ENCODE assay signal across 7 cellular contexts in genomic region chr4:183443609-183444148, GRCh38. TPM values are rescaled to one million over a fixed set of nuclear protein-coding genes. Genes with fewer than 3 reads are reported as not detected.
DNase-seq lines count a peak whose midpoint lies in the region; ATAC-seq, FAIRE-seq and TF ChIP-seq lines count a peak whose summit lies in the region.

No MANE protein-coding gene starts in this region.

- TF ChIP-seq CTCF in osteoblast (IDR thresholded peaks at IDR 0.05; ENCODE audit: extremely low read depth, low read depth, low read length) (no peak), uterus (IDR thresholded peaks at IDR 0.05) (no peak)

- H3K9me3 Mint-ChIP-seq in activated CD4-positive, alpha-beta memory T cell treated with anti-CD3 and anti-CD28 coated beads for 36 hours = no peaks in the 10 kb centered on the region

- no peaks in the 10 kb centered on the region for H3K27me3 Mint-ChIP-seq in activated CD4-positive, alpha-beta memory T cell treated with anti-CD3 and anti-CD28 coated beads for 36 hours

- peak; percentile 77 for FAIRE-seq in GM12891 (lab: Jason Lieb, UNC)

- no peaks in the 10 kb centered on the region for H3K9me3 ChIP-seq in osteoblast (ENCODE audit: low read depth, low read length)
- no peaks in the 10 kb centered on the region for H3K9me3 ChIP-seq in uterus

- no peak for DNase-seq in GM12891 (ENCODE audit: insufficient read length, low spot score)
- peak; percentile 59 for DNase-seq in M059J (ENCODE audit: low read depth)
- peak; percentile 52 for DNase-seq in activated CD4-positive, alpha-beta memory T cell treated with anti-CD3 and anti-CD28 coated beads for 36 hours
- no peak for DNase-seq in osteoblast (ENCODE audit: insufficient read length, low spot score, missing footprints)
- DNase-seq in uterus = peak in 1 of 2 donors; percentile 34

- peaks cover 13% of the 10 kb centered on the region for H4K20me1 ChIP-seq in osteoblast (ENCODE audit: insufficient read depth, low read length)

- H3K4me3 Mint-ChIP-seq in activated CD4-positive, alpha-beta memory T cell treated with anti-CD3 and anti-CD28 coated beads for 36 hours = peak overlapping the region; percentile 96

- peaks cover 40% of the 10 kb centered on the region for H3K4me1 Mint-ChIP-seq in activated CD4-positive, alpha-beta memory T cell treated with anti-CD3 and anti-CD28 coated beads for 36 hours (ENCODE audit: low read depth)

- POLR2A ChIA-PET in activated CD4-positive, alpha-beta memory T cell treated with anti-CD3 and anti-CD28 coated beads for 36 hours (lab: Charles Lee) = interaction anchor here (1.3 to 4.3 kb wide), 7 partner anchors 9 to 527 kb away, joined by 3 to 41 read pairs (median 6); partner anchors contain the start of genes ING2, RWDD4 and TRAPPC11

- peaks cover 29% of the 10 kb centered on the region for H3K36me3 Mint-ChIP-seq in activated CD4-positive, alpha-beta memory T cell treated with anti-CD3 and anti-CD28 coated beads for 36 hours

- intact Hi-C loops in activated CD4-positive, alpha-beta memory T cell treated with anti-CD3 and anti-CD28 coated beads for 36 hours (cut with micrococcal nuclease) = loop anchor here (1.0 to 10.0 kb wide), 5 partner anchors 13 to 791 kb away; partner anchors contain the start of genes RWDD4 and TRAPPC11
- intact Hi-C loops in uterus (cut with DNase I; ENCODE audit: low total_unique reads) = no loop called here

- H3K79me2 ChIP-seq in osteoblast (ENCODE audit: insufficient read depth, low read length) = peaks cover 35% of the 10 kb centered on the region

- H2AFZ ChIP-seq in osteoblast (ENCODE audit: low read length) = peak overlapping the region; percentile 99

- CTCF ChIA-PET in activated CD4-positive, alpha-beta memory T cell treated with anti-CD3 and anti-CD28 coated beads for 36 hours (lab: Charles Lee) = interaction anchor here (1.0 to 2.4 kb wide), 4 partner anchors 14 to 724 kb away, joined by 3 to 16 read pairs (median 5); partner anchors contain the start of gene ING2

- ATAC-seq in esophagus mucosa (peak; percentile 19), HG02571 (IDR thresholded peaks at IDR 0.05; ENCODE audit: unreplicated experiment) (no peak)

- peak overlapping the region; percentile 89 for H3K27ac Mint-ChIP-seq in activated CD4-positive, alpha-beta memory T cell treated with anti-CD3 and anti-CD28 coated beads for 36 hours

- H3K36me3 ChIP-seq in osteoblast (ENCODE audit: insufficient read depth, low read length) (peaks cover 24% of the 10 kb centered on the region), uterus (no peaks in the 10 kb centered on the region)

- H3K4me2 ChIP-seq in osteoblast (ENCODE audit: insufficient read depth, low read length) = peak overlapping the region; percentile 85

- H3K4me3 ChIP-seq in osteoblast (ENCODE audit: insufficient read depth, low read length) (peak overlapping the region; percentile 96), uterus (peak overlapping the region; percentile 73 to 81)

- peak overlapping the region; percentile 89 for H3K27ac ChIP-seq in osteoblast (ENCODE audit: low read depth, low read length)
- H3K27ac ChIP-seq in uterus = peak overlapping the region; percentile 94 to 97

- H3K27me3 ChIP-seq in osteoblast (ENCODE audit: insufficient read depth, low read length) (no peaks in the 10 kb centered on the region), uterus (no peaks in the 10 kb centered on the region)

- TF ChIP-seq POLR2A in GM12891 (IDR thresholded peaks at IDR 0.05; ENCODE audit: low read depth, low read length) (0 out of 2 replicates have a peak, but pooled peaks have one; percentile 8), uterus (IDR thresholded peaks at IDR 0.05) (no peak)

- H3K4me1 ChIP-seq in osteoblast (ENCODE audit: insufficient read depth, low read length) (peaks cover 35% of the 10 kb centered on the region), uterus (peaks cover 6 to 12% of the 10 kb centered on the region in 2 donors)

TF ChIP-seq in GM12891, 5 proteins besides CTCF, POLR2A, EP300 and RAD21:
- TF ChIP-seq SPI1 (IDR thresholded peaks at IDR 0.05; ENCODE audit: low read depth, low read length) (no peak), PAX5 (IDR thresholded peaks at IDR 0.05; ENCODE audit: insufficient read depth, low read length, severe bottlenecking) (no peak), POLR2AphosphoS5 (IDR thresholded peaks at IDR 0.05; ENCODE audit: low read depth, low read length) (no peak; the same call in 1 of the 2 replicates), TAF1 (IDR thresholded peaks at IDR 0.05; ENCODE audit: low read depth, low read length) (no peak), POU2F2 (IDR thresholded peaks at IDR 0.05; ENCODE audit: low read depth, low read length) (no peak)
TF ChIP-seq in GM12891: peak in this region for 0.

RNA-seq across cellular contexts. Expression of gene CDKN2AIP, which starts 0.8 kb away (rescaled TPM):
- 10.6 TPM for polyA plus RNA-seq in GM12891 (2012; ENCODE audit: low read depth, missing spikeins)
- 30.7 and 31.8 TPM in 2 replicates for total RNA-seq in M059J (2014; rRNA removed; shearing (Covaris generic))
- total RNA-seq in activated CD4-positive, alpha-beta memory T cell treated with anti-CD3 and anti-CD28 coated beads for 36 hours = 10 to 100 TPM; 23.0 to 23.7 TPM
- total RNA-seq in esophagus mucosa (17.8 TPM), osteoblast (15.2 and 15.9 TPM in 2 replicates), uterus (10 to 100 TPM; 18.5 to 37.1 (median 23.9) TPM)

Comparison
In these comparisons a context has a peak if more than half of its experiments do, and no peak if none do; other contexts are left out.
1. DNase-seq: peak in M059J (single experiment) and activated CD4-positive, alpha-beta memory T cell treated with anti-CD3 and anti-CD28 coated beads for 36 hours (single experiment); none in GM12891 (single experiment) and osteoblast (single experiment).